ENCODE assay signal across 8 cellular contexts in genomic region chr2:15559800-15560403, GRCh38. TPM values are rescaled to one million over a fixed set of nuclear protein-coding genes. Genes with fewer than 3 reads are reported as not detected.
DNase-seq lines count a peak whose midpoint lies in the region; ATAC-seq and TF ChIP-seq lines count a peak whose summit lies in the region.

No MANE protein-coding gene starts in this region.

- no peak for TF ChIP-seq CTCF in MM.1S (IDR thresholded peaks at IDR 0.05; ENCODE audit: low read length)
- TF ChIP-seq CTCF in neural cell (IDR thresholded peaks at IDR 0.05; ENCODE audit: poor library complexity, severe bottlenecking), result no peak

- H3K27me3 ChIP-seq in BLaER1, result no peaks in the 10 kb centered on the region
- no peaks in the 10 kb centered on the region for H3K27me3 ChIP-seq in MM.1S (replicated peaks; ENCODE audit: insufficient read depth, low read length)
- no peaks in the 10 kb centered on the region for H3K27me3 ChIP-seq in effector memory CD4-positive, alpha-beta T cell (replicated peaks; ENCODE audit: control insufficient read depth, insufficient read depth, low read length, poor library complexity, severe bottlenecking)
- no peaks in the 10 kb centered on the region for H3K27me3 ChIP-seq in neural cell (ENCODE audit: insufficient read depth, low read depth, low read length)

- H3K27ac ChIP-seq in BLaER1 (no peak overlapping the region), MM.1S (ENCODE audit: low read length) (no peak overlapping the region), neural cell (ENCODE audit: low read length) (peak overlapping the region; percentile 78)
- H3K27ac ChIP-seq in effector memory CD4-positive, alpha-beta T cell (ENCODE audit: insufficient read depth, low read length, poor library complexity, severe bottlenecking), result no peak overlapping the region

- no peak for TF ChIP-seq POLR2A in GM18505 (IDR thresholded peaks at IDR 0.05; ENCODE audit: borderline replicate concordance, extremely low read depth, insufficient read depth, insufficient read length)

- peaks cover 10% of the 10 kb centered on the region; the same call in 1 of the 2 replicates for H3K36me3 ChIP-seq in BLaER1
- no peaks in the 10 kb centered on the region; the same call in 1 of the 2 replicates for H3K36me3 ChIP-seq in MM.1S (replicated peaks; ENCODE audit: insufficient read depth, low read length)
- peaks cover 4% of the 10 kb centered on the region for H3K36me3 ChIP-seq in effector memory CD4-positive, alpha-beta T cell (ENCODE audit: control insufficient read depth, insufficient read depth, low read length)
- H3K36me3 ChIP-seq in neural cell (ENCODE audit: insufficient read depth, low read length), result no peaks in the 10 kb centered on the region

- TF ChIP-seq RAD21 in neural cell (conservative IDR thresholded peaks at IDR 0.05), result no peak

- H3K9ac ChIP-seq in BLaER1 (peak overlapping the region; percentile 82), MM.1S (ENCODE audit: low read length) (peak overlapping the region; percentile 75; the same call in 1 of the 2 replicates), neural cell (ENCODE audit: low read length) (peak overlapping the region; percentile 76)

- H3K4me2 ChIP-seq in BLaER1 (peak overlapping the region; percentile 79), MM.1S (ENCODE audit: low read depth, low read length) (peak overlapping the region; percentile 90), neural cell (ENCODE audit: low read length) (peak overlapping the region; percentile 62)

- H4K20me1 ChIP-seq in BLaER1 (no peaks in the 10 kb centered on the region), MM.1S (ENCODE audit: insufficient read depth, low read length) (no peaks in the 10 kb centered on the region), neural cell (ENCODE audit: insufficient read depth) (no peaks in the 10 kb centered on the region)

- H3K9me3 ChIP-seq in BLaER1 (no peaks in the 10 kb centered on the region), MM.1S (replicated peaks; ENCODE audit: insufficient read depth, low read length) (no peaks in the 10 kb centered on the region), neural cell (ENCODE audit: low read length) (no peaks in the 10 kb centered on the region)
- no peaks in the 10 kb centered on the region for H3K9me3 ChIP-seq in effector memory CD4-positive, alpha-beta T cell (ENCODE audit: control insufficient read depth, low read length)

- H3F3A ChIP-seq in MM.1S (ENCODE audit: insufficient read depth, low read length) (no peaks in the 10 kb centered on the region), neural cell (ENCODE audit: insufficient read depth, low read length, poor library complexity, severe bottlenecking) (peaks cover 9% of the 10 kb centered on the region)

- DNase-seq in MM.1S (no peak), left lobe of liver (ENCODE audit: low spot score) (no peak), pons (ENCODE audit: low spot score) (no peak), Ammon's horn (ENCODE audit: low spot score) (no peak)
- no peak for DNase-seq in effector memory CD4-positive, alpha-beta T cell

- no peaks in the 10 kb centered on the region for H3K9me2 ChIP-seq in MM.1S (replicated peaks; ENCODE audit: insufficient read depth, low read length)
- no peaks in the 10 kb centered on the region for H3K9me2 ChIP-seq in neural cell (ENCODE audit: insufficient read depth, low read length)

- H3K4me1 ChIP-seq in BLaER1 (peaks cover 26% of the 10 kb centered on the region), MM.1S (ENCODE audit: low read length) (peaks cover 7% of the 10 kb centered on the region; the same call in 1 of the 2 replicates)
- H3K4me1 ChIP-seq in effector memory CD4-positive, alpha-beta T cell (ENCODE audit: control insufficient read depth, insufficient read depth, low read length, poor library complexity, severe bottlenecking), result peaks cover 6% of the 10 kb centered on the region

- H2AFZ ChIP-seq in MM.1S (ENCODE audit: low read length) (peak overlapping the region; percentile 96), neural cell (ENCODE audit: low read depth, low read length) (no peak overlapping the region)

- peaks cover 38% of the 10 kb centered on the region for H3K79me2 ChIP-seq in MM.1S (ENCODE audit: low read length)
- peaks cover 28% of the 10 kb centered on the region for H3K79me2 ChIP-seq in neural cell (replicated peaks; ENCODE audit: insufficient read depth, low read length)

- ATAC-seq in left lobe of liver (no peak), GM18505 (IDR thresholded peaks at IDR 0.05; ENCODE audit: unreplicated experiment) (no peak)

- H3K4me3 ChIP-seq in BLaER1, result peak overlapping the region; percentile 85
- peak overlapping the region; percentile 96 for H3K4me3 ChIP-seq in MM.1S (ENCODE audit: low read length)
- peak overlapping the region; percentile 97 for H3K4me3 ChIP-seq in effector memory CD4-positive, alpha-beta T cell (ENCODE audit: insufficient read depth, low read depth, low read length, poor library complexity, severe bottlenecking)
- H3K4me3 ChIP-seq in neural cell (ENCODE audit: low read length), result peak overlapping the region; percentile 79

- no peak for TF ChIP-seq EP300 in neural cell (conservative IDR thresholded peaks at IDR 0.05; ENCODE audit: poor library complexity, severe bottlenecking)

TF ChIP-seq in neural cell, 6 proteins besides CTCF, POLR2A, EP300 and RAD21:
- no peak for TF ChIP-seq REST (IDR thresholded peaks at IDR 0.05; ENCODE audit: borderline replicate concordance)
- TF ChIP-seq POLR2AphosphoS5 (IDR thresholded peaks at IDR 0.05), result no peak

RNA-seq across cellular contexts. Expression of gene NBAS, which starts 1.2 kb away (rescaled TPM):
- 31.9 and 35.8 TPM in 2 replicates for polyA plus RNA-seq in neural cell
- polyA minus RNA-seq in neural cell, result 160 and 163 TPM in 2 replicates
- total RNA-seq in left lobe of liver, result 19.5 TPM

RNA-seq across cellular contexts. Expression of gene DDX1, which starts 31.8 kb away (rescaled TPM):
- polyA plus RNA-seq in neural cell, result 141 and 159 TPM in 2 replicates
- 167 TPM in 2 replicates for polyA minus RNA-seq in neural cell
- total RNA-seq in left lobe of liver, result 33.0 TPM
